7 cellular contexts compared by ENCODE assay signal in genomic region chr1:19596065-19596718, GRCh38. TPM values are rescaled to one million over a fixed set of nuclear protein-coding genes. Genes with fewer than 3 reads are reported as not detected.
DNase-seq lines count a peak whose midpoint lies in the region; ATAC-seq, FAIRE-seq and TF ChIP-seq lines count a peak whose summit lies in the region.

No MANE protein-coding gene starts in this region.

- H3K27me3 Mint-ChIP-seq in stimulated activated naive CD8-positive, alpha-beta T cell treated with anti-CD3 and anti-CD28 coated beads, Interleukin-15, amount 100 ng/mL, for 72 hours = no peaks in the 10 kb centered on the region

- CTCF ChIA-PET in GM12878 (lab: Yijun Ruan, JAX) = interaction anchor here (0.6 to 2.7 kb wide), 6 partner anchors 10 to 205 kb away, joined by 3 to 15 read pairs (median 4); no protein-coding TSS in a partner anchor

- H3K4me3 ChIP-seq in GM12878 = peak overlapping the region; percentile 88
- peak overlapping the region; percentile 95 to 97 for H3K4me3 ChIP-seq in kidney (ENCODE audit: low read length in 2 of 2)

- WGBS in GM12878 (ENCODE audit: insufficient coverage, insufficient replicate concordance, low lambda C conversion rate, missing lambda C conversion rate) = 5% methylated on average over 11 of the region's 11 CpGs

- H3K4me1 ChIP-seq in GM12878 (ENCODE audit: control insufficient read depth, insufficient read depth, low read length) (peaks cover 9% of the 10 kb centered on the region), kidney (ENCODE audit: control insufficient read depth in 1 of 2, insufficient read depth in 1 of 2, low read depth in 1 of 2, low read length in 2 of 2) (peaks cover 9 to 23% of the 10 kb centered on the region in 2 donors)

- peak overlapping the region; percentile 99 for H3K27ac ChIP-seq in GM12878 (ENCODE audit: control insufficient read depth, insufficient read depth)
- H3K27ac ChIP-seq in kidney (ENCODE audit: low read depth in 2 of 2, low read length in 2 of 2) = peak overlapping the region; percentile 92 to 98

- TF ChIP-seq POLR2A in GM12878 (IDR thresholded peaks at IDR 0.05; ENCODE audit: low read depth, low read length) = no peak

- H3K4me3 Mint-ChIP-seq in stimulated activated naive CD8-positive, alpha-beta T cell treated with anti-CD3 and anti-CD28 coated beads, Interleukin-15, amount 100 ng/mL, for 72 hours = peak overlapping the region; percentile 92 to 94

- H3K36me3 ChIP-seq in GM12878 (ENCODE audit: control insufficient read depth in 2 of 2, insufficient read depth in 2 of 2, low read length in 1 of 2) (peaks cover 0 to 4% of the 10 kb centered on the region in 2 experiments; a peak in 1 of 4 replicates), kidney (ENCODE audit: control insufficient read depth in 1 of 2, insufficient read depth in 2 of 2, low read length in 2 of 2) (no peaks in the 10 kb centered on the region)

- H3K4me1 Mint-ChIP-seq in stimulated activated naive CD8-positive, alpha-beta T cell treated with anti-CD3 and anti-CD28 coated beads, Interleukin-15, amount 100 ng/mL, for 72 hours = peaks cover 43% of the 10 kb centered on the region

- H3K27me3 ChIP-seq in GM12878 (replicated peaks in 1 of 2; ENCODE audit: control insufficient read depth in 2 of 2, insufficient read depth in 2 of 2, low read length in 1 of 2) = no peaks in the 10 kb centered on the region

- H3K4me2 ChIP-seq in GM12878 (ENCODE audit: control insufficient read depth, insufficient read depth) = peak overlapping the region; percentile 100

- RAD21 ChIA-PET in GM12878 (lab: Charles Lee; ENCODE audit: unreplicated experiment) = interaction anchor here (0.9 to 1.8 kb wide), 6 partner anchors 13 to 205 kb away, joined by 3 to 5 read pairs (median 4); partner anchors contain the start of gene CAPZB

- H3K9me3 ChIP-seq in GM12878 (replicated peaks; ENCODE audit: control insufficient read depth, insufficient read depth, low read length) (no peaks in the 10 kb centered on the region), kidney (ENCODE audit: control insufficient read depth in 1 of 2, low read length in 2 of 2) (no peaks in the 10 kb centered on the region)

- H4K20me1 ChIP-seq in GM12878 (ENCODE audit: control insufficient read depth, insufficient read depth) = no peaks in the 10 kb centered on the region; the same call in 1 of the 2 replicates

- TF ChIP-seq CTCF in GM12878 (IDR thresholded peaks at IDR 0.05 in 2 of 3, conservative IDR thresholded peaks at IDR 0.05 in 1 of 3; ENCODE audit: control insufficient read depth in 2 of 3, extremely low read depth in 1 of 3, insufficient read depth in 1 of 3, low read depth in 3 of 3, low read length in 3 of 3) = no peak
- TF ChIP-seq CTCF in kidney (IDR thresholded peaks at IDR 0.05; ENCODE audit: borderline replicate concordance, extremely low read depth, insufficient read depth) = no peak

- TF ChIP-seq RAD21 in GM12878 (IDR thresholded peaks at IDR 0.05; ENCODE audit: insufficient read depth, low read depth, low read length) = no peak

- peaks cover 0 to 9% of the 10 kb centered on the region in 2 donors for H3K9me3 Mint-ChIP-seq in stimulated activated naive CD8-positive, alpha-beta T cell treated with anti-CD3 and anti-CD28 coated beads, Interleukin-15, amount 100 ng/mL, for 72 hours

- peak; percentile 3 for ATAC-seq in GM12878
- ATAC-seq in stimulated activated naive CD8-positive, alpha-beta T cell treated with anti-CD3 and anti-CD28 coated beads, Interleukin-15, amount 100 ng/mL, for 72 hours = no peak
- no peak for ATAC-seq in HG02623 (IDR thresholded peaks at IDR 0.05; ENCODE audit: unreplicated experiment)
- no peak for ATAC-seq in GM19467 (IDR thresholded peaks at IDR 0.05; ENCODE audit: unreplicated experiment)

- FAIRE-seq in GM12878 (lab: Jason Lieb, UNC) (no peak), kidney (lab: Jason Lieb, UNC) (no peak)

- peaks cover 44% of the 10 kb centered on the region for H3K79me2 ChIP-seq in GM12878 (ENCODE audit: control insufficient read depth, insufficient read depth, low read length)

- POLR2A ChIA-PET in GM12878 (lab: Charles Lee) = interaction anchor here (0.6 to 1.9 kb wide), 8 partner anchors 12 to 284 kb away, joined by 3 to 11 read pairs (median 4); partner anchors contain the start of genes AKR7A2, CAPZB and SLC66A1

- TSS peak; percentile 99 for BruUV-seq in GM12878 (replicated peaks; lab: Mats Ljungman, UMichigan)

- in situ Hi-C loops in GM12878 (cut with MboI) = no loop called here

- intact Hi-C loops in GM12878 (cut with micrococcal nuclease; ENCODE audit: unreplicated experiment) (loop anchor here (2.0 to 5.0 kb wide), 2 partner anchors 109 to 204 kb away; no protein-coding TSS in a partner anchor), kidney (cut with DNase I) (no loop called here)

- SMC1A ChIA-PET in GM12878 (lab: Charles Lee; ENCODE audit: uncharacterized antibody, unreplicated experiment) = interaction anchor here (0.7 to 1.3 kb wide), 6 partner anchors 9 to 113 kb away, joined by 3 to 5 read pairs (median 3); no protein-coding TSS in a partner anchor

- peak overlapping the region; percentile 99 for H2AFZ ChIP-seq in GM12878 (ENCODE audit: control insufficient read depth, low read depth, low read length)

- peak overlapping the region; percentile 99 to 100 for H3K27ac Mint-ChIP-seq in stimulated activated naive CD8-positive, alpha-beta T cell treated with anti-CD3 and anti-CD28 coated beads, Interleukin-15, amount 100 ng/mL, for 72 hours

- H3K9ac ChIP-seq in GM12878 (ENCODE audit: control insufficient read depth, insufficient read depth, low read length) (peak overlapping the region; percentile 99), kidney (ENCODE audit: low read length in 2 of 2) (peak overlapping the region; percentile 68 to 85)

- DNase-seq in GM19238 (ENCODE audit: insufficient read length, low spot score) = peak; percentile 5
- DNase-seq in NCI-H2029 treated with DMSO at 0.1 percent for 48 hours (lab: John Stamatoyannopoulos, UW) = peak; percentile 80
- DNase-seq in GM12878 (ENCODE audit: low read depth, low spot score) = no peak
- no peak for DNase-seq in kidney
- DNase-seq in stimulated activated naive CD8-positive, alpha-beta T cell treated with anti-CD3 and anti-CD28 coated beads, Interleukin-15, amount 100 ng/mL, for 72 hours = no peak

- TF ChIP-seq EP300 in GM12878 (IDR thresholded peaks at IDR 0.05; ENCODE audit: borderline replicate concordance in 1 of 2, control insufficient read depth in 1 of 2, low read depth in 2 of 2, low read length in 2 of 2) = no peak

TF ChIP-seq in GM12878, 131 proteins besides CTCF, POLR2A, EP300 and RAD21 (continues in another document):
- TF ChIP-seq EED (IDR thresholded peaks at IDR 0.05; ENCODE audit: low read depth) = no peak
- peak; percentile 88 for TF ChIP-seq FOXK2 (IDR thresholded peaks at IDR 0.05)
- no peak for TF ChIP-seq CREM (IDR thresholded peaks at IDR 0.05; ENCODE audit: low read depth)
- 0 out of 2 replicates have a peak, but pooled peaks have one; percentile 58 for TF ChIP-seq TAF1 (IDR thresholded peaks at IDR 0.05; ENCODE audit: borderline replicate concordance, low read depth, low read length)
- peak; percentile 85 for TF ChIP-seq ZNF24 (IDR thresholded peaks at IDR 0.05)
- peak; percentile 86; the same call in 1 of the 2 replicates for TF ChIP-seq IKZF1 (conservative IDR thresholded peaks at IDR 0.05)
- TF ChIP-seq MEF2B (IDR thresholded peaks at IDR 0.05; ENCODE audit: partially characterized antibody, poor library complexity, severe bottlenecking) = no peak
- TF ChIP-seq, protein P1, sequence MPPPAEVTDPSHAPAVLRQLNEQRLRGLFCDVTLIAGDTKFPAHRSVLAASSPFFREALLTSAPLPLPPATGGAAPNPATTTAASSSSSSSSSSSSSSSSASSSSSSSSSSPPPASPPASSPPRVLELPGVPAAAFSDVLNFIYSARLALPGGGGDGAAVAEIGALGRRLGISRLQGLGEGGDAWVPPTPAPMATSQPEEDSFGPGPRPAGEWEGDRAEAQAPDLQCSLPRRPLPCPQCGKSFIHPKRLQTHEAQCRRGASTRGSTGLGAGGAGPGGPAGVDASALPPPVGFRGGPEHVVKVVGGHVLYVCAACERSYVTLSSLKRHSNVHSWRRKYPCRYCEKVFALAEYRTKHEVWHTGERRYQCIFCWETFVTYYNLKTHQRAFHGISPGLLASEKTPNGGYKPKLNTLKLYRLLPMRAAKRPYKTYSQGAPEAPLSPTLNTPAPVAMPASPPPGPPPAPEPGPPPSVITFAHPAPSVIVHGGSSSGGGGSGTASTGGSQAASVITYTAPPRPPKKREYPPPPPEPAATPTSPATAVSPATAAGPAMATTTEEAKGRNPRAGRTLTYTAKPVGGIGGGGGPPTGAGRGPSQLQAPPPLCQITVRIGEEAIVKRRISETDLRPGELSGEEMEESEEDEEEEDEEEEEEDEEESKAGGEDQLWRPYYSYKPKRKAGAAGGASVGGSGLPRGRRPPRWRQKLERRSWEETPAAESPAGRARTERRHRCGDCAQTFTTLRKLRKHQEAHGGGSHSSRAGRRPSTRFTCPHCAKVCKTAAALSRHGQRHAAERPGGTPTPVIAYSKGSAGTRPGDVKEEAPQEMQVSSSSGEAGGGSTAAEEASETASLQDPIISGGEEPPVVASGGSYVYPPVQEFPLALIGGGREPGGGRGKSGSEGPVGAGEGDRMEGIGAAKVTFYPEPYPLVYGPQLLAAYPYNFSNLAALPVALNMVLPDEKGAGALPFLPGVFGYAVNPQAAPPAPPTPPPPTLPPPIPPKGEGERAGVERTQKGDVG (CRISPR knock-in tag; IDR thresholded peaks at IDR 0.05) = no peak
- TF ChIP-seq RB1 (IDR thresholded peaks at IDR 0.05; ENCODE audit: borderline replicate concordance) = 0 out of 2 replicates have a peak, but pooled peaks have one; percentile 22

RNA-seq across cellular contexts. Expression of gene NBL1, which starts 47.9 kb away (rescaled TPM):
- total RNA-seq in GM12878 (2013; cell fraction: nucleolus; rRNA removed) = 0.29 and 0.94 TPM in 2 replicates
- total RNA-seq in GM12878 (2014; rRNA removed) (1.0 and 1.8 TPM in 2 replicates), GM12878 (2014; rRNA removed; fragmentation: Illumina TruSeq; extraction: Trizol) (0.69 and 0.81 TPM in 2 replicates), GM12878 (2021) (1.9 and 2.4 TPM in 2 replicates), kidney (141 TPM)
- 0.59 TPM for polyA plus RNA-seq in GM12878 (2011; ENCODE audit: low read depth)
- polyA plus RNA-seq in GM12878 (2011; rRNA removed) (0.35 and 0.83 TPM in 2 replicates), GM12878 (2014; fragmentation: Illumina TruSeq; extraction: Trizol) (0.14 and 0.40 TPM in 2 replicates), GM12878 (2014; fragmentation: Nextera tagmentation; extraction: Ambion mirVana) (under 1 TPM in 1 of 2 experiments, not detected in 1; 0.13 TPM), GM12878 (2014; rRNA removed) (0.82 and 1.2 TPM in 2 replicates), GM12878 (2016; fragmentation: Nextera tagmentation; extraction: Ambion mirVana) (under 1 TPM; 0.36 to 0.45 TPM), kidney (ENCODE audit: insufficient read depth, low read depth, low replicate concordance) (47.4 TPM)
- polyA plus RNA-seq in GM12878 (2011; cell fraction: cytosol; rRNA removed) = 0.75 and 2.0 TPM in 2 replicates
- 0.47 and 1.1 TPM in 2 replicates for polyA plus RNA-seq in GM12878 (2011; cell fraction: nucleus; rRNA removed)
- polyA plus RNA-seq in GM12878 (2012) = 1.2 and 1.4 TPM in 2 replicates
- polyA minus RNA-seq in GM12878 (2011; rRNA and poly(A)+ RNA removed) = 0.41 and 0.73 TPM in 2 replicates
- 1.5 and 3.0 TPM in 2 replicates for polyA minus RNA-seq in GM12878 (2011; cell fraction: cytosol; rRNA and poly(A)+ RNA removed)
- polyA minus RNA-seq in GM12878 (2011; cell fraction: nucleus; rRNA and poly(A)+ RNA removed) = 0.36 and 0.77 TPM in 2 replicates

Comparison
In these comparisons a context has a peak if more than half of its experiments do, and no peak if none do; other contexts are left out.
1. DNase-seq: peak in GM19238 (single experiment) and NCI-H2029 treated with DMSO at 0.1 percent for 48 hours (single experiment); none in GM12878 (single experiment), kidney (single experiment) and stimulated activated naive CD8-positive, alpha-beta T cell treated with anti-CD3 and anti-CD28 coated beads, Interleukin-15, amount 100 ng/mL, for 72 hours (0 of 2).
2. RNA of gene NBL1, which starts 47.9 kb away (total RNA-seq): 141 TPM in kidney (single experiment); 0.29 to 2.4 TPM in GM12878; every median in the first group is over 10 times any median in the second.